ENCODE assay signal across 1 cellular context in genomic region chr14:55120466-55121144, GRCh38.
TF ChIP-seq lines count a peak whose summit lies in the region.

No MANE protein-coding gene starts in this region.

TF ChIP-seq in HepG2, 621 proteins besides CTCF, POLR2A, EP300 and RAD21:
- no peak for TF ChIP-seq ZNF879 (CRISPR knock-in tag; IDR thresholded peaks at IDR 0.05)
- TF ChIP-seq ZNF530 (CRISPR knock-in tag; IDR thresholded peaks at IDR 0.05; ENCODE audit: low read depth) = no peak
